In the genomic region with DNA sequence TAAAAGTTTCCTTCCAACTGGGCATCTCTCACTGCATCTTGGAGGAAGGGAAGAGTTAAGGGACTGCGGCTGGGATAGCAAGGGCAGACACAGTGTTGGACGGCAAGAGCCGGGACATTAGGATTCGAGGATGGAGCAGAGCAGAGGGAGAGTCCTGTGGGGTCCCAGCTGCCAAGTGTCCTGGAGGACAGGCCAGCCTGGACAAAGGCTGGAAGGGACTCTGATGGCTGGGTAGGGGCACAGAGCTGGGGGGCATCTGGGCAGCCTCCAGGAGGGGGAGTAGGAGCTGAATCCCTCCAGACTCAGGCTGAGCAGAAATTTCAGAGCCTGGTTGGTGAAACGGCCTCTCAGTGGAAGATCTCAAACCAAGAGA, we compare ENCODE assay signal across 33 cellular contexts. TPM values are rescaled to one million over a fixed set of nuclear protein-coding genes. Genes with fewer than 3 reads are reported as not detected.
"Had no signal": no experiment of that assay in that cellular context is flagged by ENCODE, and none has a peak within 500 bp of the region (broad histone marks: within the 10 kb centered on the region; RNA-seq: fewer than 3 reads in every experiment).

No MANE protein-coding gene starts in this region.

- DNase-seq: naive thymus-derived CD4-positive, alpha-beta T cell; natural killer cell; nucleus accumbens; pancreas; psoas muscle; right cardiac atrium; spleen; stimulated activated CD4-positive, alpha-beta T cell treated with anti-CD3 and anti-CD28 coated beads, Interleukin-12 subunit alpha, Interleukin-12 subunit beta, amount 100 ng/mL, for 4 hours; stimulated activated CD4-positive, alpha-beta T cell treated with anti-CD3 and anti-CD28 coated beads, Interleukin-1b, Interleukin-23, amount 100 ng/mL, for 48 hours; stimulated activated CD4-positive, alpha-beta T cell treated with anti-CD3 and anti-CD28 coated beads, Interleukin-4, amount 100 ng/mL, for 1 hour; stimulated activated CD4-positive, alpha-beta T cell treated with anti-CD3 and anti-CD28 coated beads, Interleukin-4, amount 100 ng/mL, for 4 hours; stimulated activated CD8-positive, alpha-beta memory T cell treated with anti-CD3 and anti-CD28 coated beads, Interleukin-4, amount 100 ng/mL, for 48 hours; stimulated activated naive CD4-positive, alpha-beta T cell; stimulated activated naive CD8-positive, alpha-beta T cell treated with anti-CD3 and anti-CD28 coated beads, Interleukin-15, amount 100 ng/mL, for 72 hours; stimulated activated naive CD8-positive, alpha-beta T cell treated with anti-CD3 and anti-CD28 coated beads, Interleukin-15, Interleukin-2, amounts not matched to agents 100 U/mL and 50 U/mL, for 24 hours; substantia nigra; testis; tibial artery; transverse colon; upper lobe of right lung; uterus had no signal

- H3K27me3 ChIP-seq: neutrophil, pancreas, spleen, suprapubic skin, testis, tibial artery, transverse colon, upper lobe of right lung, uterus had no signal

- H3K4me1 ChIP-seq: pancreas, psoas muscle, spleen, suprapubic skin, testis, tibial artery, transverse colon, upper lobe of right lung, uterus had no signal

- H3K27ac ChIP-seq: neutrophil, pancreas, psoas muscle, skin epidermis, spleen, suprapubic skin, testis, tibial artery, transverse colon, upper lobe of right lung, uterus had no signal

- H3K4me3 ChIP-seq: pancreas, psoas muscle, skin epidermis, smooth muscle cell, spleen, suprapubic skin, testis, tibial artery, transverse colon, upper lobe of right lung, uterus had no signal

- H3K36me3 ChIP-seq: neutrophil, pancreas, spleen, suprapubic skin, tibial artery, transverse colon, upper lobe of right lung, uterus had no signal

- ATAC-seq: naive thymus-derived CD4-positive, alpha-beta T cell; natural killer cell; psoas muscle; right cardiac atrium; sciatic nerve; stimulated activated memory B cell treated with anti-CD40 and anti-IgM and Interleukin-4, amounts not matched to agents 10 μg/mL and 1 μg/mL and 100 μg/mL, for 72 hours; stimulated activated naive CD8-positive, alpha-beta T cell treated with anti-CD3 and anti-CD28 coated beads, Interleukin-15, amount 100 ng/mL, for 72 hours; stimulated activated naive CD8-positive, alpha-beta T cell treated with anti-CD3 and anti-CD28 coated beads, Interleukin-15, Interleukin-2, amounts not matched to agents 100 U/mL and 50 U/mL, for 24 hours had no signal

- H3K9me3 ChIP-seq: neutrophil, pancreas, testis, tibial artery, transverse colon, upper lobe of right lung, uterus had no signal

RNA-seq across cellular contexts. Expression of a gene that starts 19.2 kb away (rescaled TPM):
- total RNA-seq: naive thymus-derived CD4-positive, alpha-beta T cell; natural killer cell; neural crest cell; omental fat pad; osteocyte; progenitor cell of endocrine pancreas; renal cortical epithelial cell; smooth muscle cell; suprapubic skin; testis; transverse colon; urinary bladder had no signal
- polyA plus RNA-seq: naive thymus-derived CD4-positive, alpha-beta T cell; right cardiac atrium; smooth muscle cell; urinary bladder had no signal
